17 cellular contexts compared by ENCODE assay signal in the genomic region with DNA sequence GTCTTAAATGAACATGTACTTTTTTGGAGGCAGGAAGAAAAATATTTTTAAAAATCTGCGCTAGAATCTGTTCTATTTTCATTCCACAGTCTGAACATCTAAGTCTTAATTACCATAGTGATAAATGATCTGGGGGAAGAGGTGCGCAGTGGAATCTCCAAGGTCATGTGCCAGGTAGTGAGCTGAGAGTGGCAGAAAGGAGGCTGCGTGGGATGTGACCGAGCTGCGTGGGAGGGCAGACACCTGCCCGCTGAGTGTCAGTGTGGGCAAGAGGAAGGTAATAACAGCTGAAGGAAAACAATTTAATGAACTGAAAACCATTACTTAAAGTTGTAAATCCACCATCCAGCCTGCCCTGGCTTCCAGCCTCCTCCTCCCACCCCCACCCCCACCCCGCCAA. TPM values are rescaled to one million over a fixed set of nuclear protein-coding genes. Genes with fewer than 3 reads are reported as not detected.
A peak's percentile ranks its signal among the peaks of the same experiment; 100 is the strongest.
DNase-seq lines count a peak whose midpoint lies in the region; TF ChIP-seq lines count a peak whose summit lies in the region.
"Had no signal": no experiment of that assay in that cellular context is flagged by ENCODE, and none has a peak within 500 bp of the region (broad histone marks: within the 10 kb centered on the region; RNA-seq: fewer than 3 reads in every experiment).

No MANE protein-coding gene starts in this region.

- peaks cover 5% of the 10 kb centered on the region for H3K4me1 Mint-ChIP-seq in activated CD4-positive, alpha-beta memory T cell treated with anti-CD3 and anti-CD28 coated beads for 36 hours (ENCODE audit: low read depth)
- H3K4me1 Mint-ChIP-seq in activated CD4-positive, alpha-beta memory T cell treated with anti-CD3 and anti-CD28 coated beads, Interleukin-2, amount 10 ng/mL, durations not matched to agents 7 days and 5 days, result no peaks in the 10 kb centered on the region

- H3K27me3 ChIP-seq in spleen (replicated peaks in 1 of 7) (no peaks in the 10 kb centered on the region), MM.1S (replicated peaks; ENCODE audit: insufficient read depth, low read length) (no peaks in the 10 kb centered on the region)

- H3K4me1 ChIP-seq in spleen (no peaks in the 10 kb centered on the region), MM.1S (ENCODE audit: low read length) (peaks cover 7% of the 10 kb centered on the region)

- H2AFZ ChIP-seq in MM.1S (ENCODE audit: low read length), result no peak overlapping the region

- H3K36me3 Mint-ChIP-seq in activated CD4-positive, alpha-beta memory T cell treated with anti-CD3 and anti-CD28 coated beads for 36 hours, result no peaks in the 10 kb centered on the region
- H3K36me3 Mint-ChIP-seq in activated CD4-positive, alpha-beta memory T cell treated with anti-CD3 and anti-CD28 coated beads, Interleukin-2, amount 10 ng/mL, durations not matched to agents 7 days and 5 days (ENCODE audit: low read depth), result no peaks in the 10 kb centered on the region
- H3K36me3 Mint-ChIP-seq: CD14-positive monocyte had no signal

- TF ChIP-seq CTCF in spleen (IDR thresholded peaks at IDR 0.05 in 8 of 11, conservative IDR thresholded peaks at IDR 0.05 in 3 of 11) (no peak), MM.1S (IDR thresholded peaks at IDR 0.05; ENCODE audit: low read length) (no peak)

- no peaks in the 10 kb centered on the region for H3F3A ChIP-seq in MM.1S (ENCODE audit: insufficient read depth, low read length)

- CTCF ChIA-PET in activated CD4-positive, alpha-beta memory T cell treated with anti-CD3 and anti-CD28 coated beads for 36 hours (lab: Charles Lee), result interaction anchor here (0.7 to 4.0 kb wide), 2 partner anchors 16 to 78 kb away, joined by 3 to 14 read pairs; no protein-coding TSS in a partner anchor
- CTCF ChIA-PET in activated CD4-positive, alpha-beta memory T cell treated with anti-CD3 and anti-CD28 coated beads, Interleukin-2, amount 10 ng/mL, durations not matched to agents 7 days and 5 days (lab: Charles Lee), result no interaction called here

- H3K4me3 ChIP-seq in spleen (no peak overlapping the region), MM.1S (ENCODE audit: low read length) (no peak overlapping the region)
- H3K4me3 ChIP-seq: SK-N-MC had no signal

- no peaks in the 10 kb centered on the region for H3K27me3 Mint-ChIP-seq in activated CD4-positive, alpha-beta memory T cell treated with anti-CD3 and anti-CD28 coated beads for 36 hours
- peaks cover 13% of the 10 kb centered on the region for H3K27me3 Mint-ChIP-seq in activated CD4-positive, alpha-beta memory T cell treated with anti-CD3 and anti-CD28 coated beads, Interleukin-2, amount 10 ng/mL, durations not matched to agents 7 days and 5 days

- POLR2A ChIA-PET in activated CD4-positive, alpha-beta memory T cell treated with anti-CD3 and anti-CD28 coated beads for 36 hours (lab: Charles Lee), result interaction anchor here (0.8 kb wide), 1 partner anchor 11 kb away, joined by 4 read pairs; a partner anchor contains a TSS
- POLR2A ChIA-PET in activated CD4-positive, alpha-beta memory T cell treated with anti-CD3 and anti-CD28 coated beads, Interleukin-2, amount 10 ng/mL, durations not matched to agents 7 days and 5 days (lab: Charles Lee), result no interaction called here

- H3K9me3 Mint-ChIP-seq in activated CD4-positive, alpha-beta memory T cell treated with anti-CD3 and anti-CD28 coated beads for 36 hours, result no peaks in the 10 kb centered on the region
- H3K9me3 Mint-ChIP-seq in activated CD4-positive, alpha-beta memory T cell treated with anti-CD3 and anti-CD28 coated beads, Interleukin-2, amount 10 ng/mL, durations not matched to agents 7 days and 5 days, result no peaks in the 10 kb centered on the region

- H3K4me3 Mint-ChIP-seq in activated CD4-positive, alpha-beta memory T cell treated with anti-CD3 and anti-CD28 coated beads for 36 hours, result no peak overlapping the region
- H3K4me3 Mint-ChIP-seq in activated CD4-positive, alpha-beta memory T cell treated with anti-CD3 and anti-CD28 coated beads, Interleukin-2, amount 10 ng/mL, durations not matched to agents 7 days and 5 days, result no peak overlapping the region
- H3K4me3 Mint-ChIP-seq: CD14-positive monocyte had no signal

- no peaks in the 10 kb centered on the region for H4K20me1 ChIP-seq in MM.1S (ENCODE audit: insufficient read depth, low read length)

- no peaks in the 10 kb centered on the region for H3K9me2 ChIP-seq in MM.1S (replicated peaks; ENCODE audit: insufficient read depth, low read length)

- H3K9ac ChIP-seq in MM.1S (ENCODE audit: low read length), result no peak overlapping the region

- 58 to 75% (median 67%) methylated on average over 7 of the region's 7 CpGs for WGBS in spleen, 5 donors

- H3K27ac ChIP-seq in spleen (no peak overlapping the region), MM.1S (ENCODE audit: low read length) (no peak overlapping the region)
- H3K27ac ChIP-seq: SK-N-MC had no signal

- H3K4me2 ChIP-seq in MM.1S (ENCODE audit: low read depth, low read length), result no peak overlapping the region

- intact Hi-C loops in activated CD4-positive, alpha-beta memory T cell treated with anti-CD3 and anti-CD28 coated beads for 36 hours (cut with micrococcal nuclease), result no loop called here
- intact Hi-C loops in spleen (cut with DNase I; ENCODE audit: low total_unique reads), result no loop called here

- no peaks in the 10 kb centered on the region for H3K9me3 ChIP-seq in spleen
- no peaks in the 10 kb centered on the region for H3K9me3 ChIP-seq in MM.1S (replicated peaks; ENCODE audit: insufficient read depth, low read length)

- no peaks in the 10 kb centered on the region for H3K79me2 ChIP-seq in MM.1S (ENCODE audit: low read length)

- peak; percentile 45 for DNase-seq in NCI-H1105 treated with DMSO at 0.1 percent for 48 hours (lab: John Stamatoyannopoulos, UW)
- DNase-seq in NCI-H1105 (lab: John Stamatoyannopoulos, UW), result no peak
- DNase-seq in activated CD4-positive, alpha-beta memory T cell treated with anti-CD3 and anti-CD28 coated beads for 36 hours, result peak; percentile 25
- no peak for DNase-seq in activated CD4-positive, alpha-beta memory T cell treated with anti-CD3 and anti-CD28 coated beads, Interleukin-2, amount 10 ng/mL, durations not matched to agents 7 days and 5 days
- DNase-seq in cerebellum (ENCODE audit: low spot score), result peak; percentile 65
- peak; percentile 21 for DNase-seq in spleen
- no peak for DNase-seq in MM.1S
- DNase-seq in dermis blood vessel endothelial cell, result no peak
- DNase-seq: AML-193, DMS79, KBM-7, NCI-H1436, NCI-H2029 treated with DMSO at 0.1 percent for 48 hours, NCI-H510A, SHP77 had no signal

- no peak overlapping the region for H3K27ac Mint-ChIP-seq in activated CD4-positive, alpha-beta memory T cell treated with anti-CD3 and anti-CD28 coated beads for 36 hours
- H3K27ac Mint-ChIP-seq in activated CD4-positive, alpha-beta memory T cell treated with anti-CD3 and anti-CD28 coated beads, Interleukin-2, amount 10 ng/mL, durations not matched to agents 7 days and 5 days, result no peak overlapping the region

- H3K36me3 ChIP-seq in spleen, result no peaks in the 10 kb centered on the region
- H3K36me3 ChIP-seq in MM.1S (replicated peaks; ENCODE audit: insufficient read depth, low read length), result no peaks in the 10 kb centered on the region

- TF ChIP-seq POLR2A in spleen (IDR thresholded peaks at IDR 0.05), result no peak

RNA-seq across cellular contexts. Expression of a gene that starts 11.2 kb away (rescaled TPM):
- total RNA-seq in activated CD4-positive, alpha-beta memory T cell treated with anti-CD3 and anti-CD28 coated beads for 36 hours, result 10 to 100 TPM; 20.8 to 25.1 TPM
- 10 to 100 TPM; 27.0 to 29.8 TPM for total RNA-seq in activated CD4-positive, alpha-beta memory T cell treated with anti-CD3 and anti-CD28 coated beads, Interleukin-2, amount 10 ng/mL, durations not matched to agents 7 days and 5 days
- total RNA-seq in cerebellum, result 39.9 TPM
- total RNA-seq in spleen, result 10 to 100 TPM; 13.7 to 28.9 (median 23.9) TPM
- 1 to 10 TPM; 4.5 to 7.5 (median 5.3) TPM for polyA plus RNA-seq in spleen
- 5.8 and 7.7 TPM in 2 replicates for total RNA-seq in dermis blood vessel endothelial cell

Comparison
In these comparisons a context has a peak if more than half of its experiments do, and no peak if none do; other contexts are left out.
1. DNase-seq: peak in NCI-H1105 treated with DMSO at 0.1 percent for 48 hours (single experiment), activated CD4-positive, alpha-beta memory T cell treated with anti-CD3 and anti-CD28 coated beads for 36 hours (single experiment), cerebellum (single experiment) and spleen (single experiment); none in NCI-H1105 (single experiment), activated CD4-positive, alpha-beta memory T cell treated with anti-CD3 and anti-CD28 coated beads, Interleukin-2, amount 10 ng/mL, durations not matched to agents 7 days and 5 days (single experiment), MM.1S (single experiment) and dermis blood vessel endothelial cell (single experiment).